In genomic region chr16:3672571-3673041, GRCh38 we compare ENCODE assay signal across 22 cellular contexts.
"Had no signal": no experiment of that assay in that cellular context is flagged by ENCODE, and none has a peak within 500 bp of the region (broad histone marks: within the 10 kb centered on the region; RNA-seq: fewer than 3 reads in every experiment).

No MANE protein-coding gene starts in this region.

- H3K27ac Mint-ChIP-seq: memory B cell, progenitor cell of endocrine pancreas, type B pancreatic cell had no signal

- H3K9me3 ChIP-seq: sigmoid colon, testis, tibial artery had no signal

- DNase-seq: dorsolateral prefrontal cortex; effector CD4-positive, alpha-beta T cell; hypothalamus; immature natural killer cell; islet precursor cell; midbrain; naive thymus-derived CD4-positive, alpha-beta T cell; sigmoid colon; stimulated activated CD4-positive, alpha-beta T cell treated with anti-CD3 and anti-CD28 coated beads, Interleukin-2, amount 100 ng/mL, for 24 hours; stimulated activated CD4-positive, alpha-beta T cell treated with anti-CD3 and anti-CD28 coated beads, Interleukin-4, amount 100 ng/mL, for 24 hours; stimulated activated naive CD8-positive, alpha-beta T cell treated with anti-CD3 and anti-CD28 coated beads, Interleukin-15, Interleukin-2, amounts not matched to agents 100 U/mL and 50 U/mL, for 24 hours; substantia nigra; testis; tibial artery had no signal

- H3K27me3 Mint-ChIP-seq: memory B cell; naive thymus-derived CD4-positive, alpha-beta T cell; progenitor cell of endocrine pancreas; type B pancreatic cell had no signal

- H3K4me3 ChIP-seq: dorsolateral prefrontal cortex, lung, sigmoid colon, testis, tibial artery had no signal

- H3K4me3 Mint-ChIP-seq: immature natural killer cell; memory B cell; naive thymus-derived CD4-positive, alpha-beta T cell; stimulated activated effector memory CD8-positive, alpha-beta T cell treated with anti-CD3 and anti-CD28 coated beads, Interleukin-12 subunit alpha, Interleukin-12 subunit beta, amount 100 ng/mL, for 72 hours; type B pancreatic cell had no signal

- FAIRE-seq: colon, frontal cortex had no signal

- H3K27me3 ChIP-seq: dorsolateral prefrontal cortex, sigmoid colon, testis, tibial artery had no signal

- H3K9me3 Mint-ChIP-seq: immature natural killer cell; memory B cell; naive thymus-derived CD4-positive, alpha-beta T cell; stimulated activated effector memory CD8-positive, alpha-beta T cell treated with anti-CD3 and anti-CD28 coated beads, Interleukin-12 subunit alpha, Interleukin-12 subunit beta, amount 100 ng/mL, for 72 hours; type B pancreatic cell had no signal

- H2AFZ ChIP-seq: parathyroid adenoma had no signal

- H3K27ac ChIP-seq: parathyroid adenoma, sigmoid colon, testis, tibial artery had no signal

- H3K79me2 ChIP-seq: parathyroid adenoma had no signal

- H3K9ac ChIP-seq: parathyroid adenoma had no signal

- ATAC-seq: naive thymus-derived CD4-positive, alpha-beta T cell; stimulated activated effector memory CD8-positive, alpha-beta T cell treated with anti-CD3 and anti-CD28 coated beads, Interleukin-12 subunit alpha, Interleukin-12 subunit beta, amount 100 ng/mL, for 72 hours; stimulated activated naive CD8-positive, alpha-beta T cell treated with anti-CD3 and anti-CD28 coated beads, Interleukin-15, Interleukin-2, amounts not matched to agents 100 U/mL and 50 U/mL, for 24 hours had no signal

- H3K4me1 ChIP-seq: parathyroid adenoma, testis, tibial artery had no signal

- H3K4me1 Mint-ChIP-seq: memory B cell had no signal
